23 cellular contexts compared by ENCODE assay signal in the genomic region with DNA sequence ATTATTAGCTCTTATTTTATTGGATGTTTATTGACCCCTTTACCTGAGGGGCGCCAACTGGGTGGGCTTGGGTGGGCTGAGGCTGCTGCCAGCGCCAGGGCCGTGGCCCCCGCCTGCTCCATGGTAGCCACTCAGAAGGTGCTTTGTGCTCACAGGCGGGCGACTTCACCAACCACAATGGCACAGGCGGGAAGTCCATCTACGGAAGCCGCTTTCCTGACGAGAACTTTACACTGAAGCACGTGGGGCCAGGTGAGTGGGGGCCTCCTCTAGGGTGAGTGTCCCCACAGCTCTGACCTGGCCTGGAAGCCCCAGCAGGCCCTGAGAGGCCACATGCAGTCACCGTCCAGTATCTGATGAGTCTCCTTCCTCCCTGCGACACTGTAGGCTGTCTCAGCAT.
"Had no signal": no experiment of that assay in that cellular context is flagged by ENCODE, and none has a peak within 500 bp of the region (broad histone marks: within the 10 kb centered on the region; RNA-seq: fewer than 3 reads in every experiment).

No MANE protein-coding gene starts in this region.

- H3K9me3 Mint-ChIP-seq: activated B cell treated with CpG ODN at 0.5 μM for 24 hours; activated naive CD8-positive, alpha-beta T cell treated with anti-CD3 and anti-CD28 coated beads for 36 hours; activated T-cell treated with anti-CD3 and anti-CD28 coated beads, Interleukin-2, amount 50 U/mL, for 24 hours; activated T-helper 17 cell treated with anti-CD3 and anti-CD28 coated beads, Interleukin-2, amount 50 U/mL, for 72 hours; effector memory CD8-positive, alpha-beta T cell; memory B cell; naive B cell; neural progenitor cell had no signal

- H3K4me3 Mint-ChIP-seq: activated B cell treated with CpG ODN at 0.5 μM for 24 hours; activated CD8-positive, alpha-beta T cell treated with anti-CD3 and anti-CD28 coated beads, Interleukin-2, amount 10 ng/mL, durations not matched to agents 7 days and 5 days; activated naive CD8-positive, alpha-beta T cell treated with anti-CD3 and anti-CD28 coated beads for 36 hours; activated T-helper 17 cell treated with anti-CD3 and anti-CD28 coated beads, Interleukin-2, amount 50 U/mL, for 72 hours; effector memory CD8-positive, alpha-beta T cell; memory B cell; neural progenitor cell; T-helper 17 cell had no signal

- H3K4me3 ChIP-seq: dorsolateral prefrontal cortex, gastrocnemius medialis, mucosa of descending colon, neural progenitor cell, transverse colon had no signal

- H3K27ac Mint-ChIP-seq: activated B cell treated with CpG ODN at 0.5 μM for 24 hours; activated naive CD8-positive, alpha-beta T cell treated with anti-CD3 and anti-CD28 coated beads for 36 hours; activated T-helper 17 cell treated with anti-CD3 and anti-CD28 coated beads, Interleukin-2, amount 50 U/mL, for 72 hours; memory B cell; neural progenitor cell; T-helper 17 cell had no signal

- H3K27me3 Mint-ChIP-seq: activated B cell treated with CpG ODN at 0.5 μM for 24 hours; activated naive CD8-positive, alpha-beta T cell treated with anti-CD3 and anti-CD28 coated beads for 36 hours; activated T-cell treated with anti-CD3 and anti-CD28 coated beads, Interleukin-2, amount 50 U/mL, for 24 hours; activated T-helper 17 cell treated with anti-CD3 and anti-CD28 coated beads, Interleukin-2, amount 50 U/mL, for 72 hours; effector memory CD8-positive, alpha-beta T cell; memory B cell; naive B cell; T-helper 17 cell had no signal

- DNase-seq: activated B cell treated with CpG ODN at 0.5 μM for 24 hours; activated CD4-positive, alpha-beta T cell treated with anti-CD3 and anti-CD28 coated beads for 4 hours; activated CD8-positive, alpha-beta T cell treated with anti-CD3 and anti-CD28 coated beads, Interleukin-2, amount 10 ng/mL, durations not matched to agents 7 days and 5 days; activated naive CD8-positive, alpha-beta T cell treated with anti-CD3 and anti-CD28 coated beads for 36 hours; activated T-cell treated with anti-CD3 and anti-CD28 coated beads, Interleukin-2, amount 50 U/mL, for 24 hours; central memory CD4-positive, alpha-beta T cell; effector memory CD8-positive, alpha-beta T cell; gastrocnemius medialis; hippocampal formation; left cardiac atrium; mucosa of descending colon; naive B cell; pancreas; right cardiac atrium; stimulated activated CD4-positive, alpha-beta T cell treated with anti-CD3 and anti-CD28 coated beads, Interleukin-1b, Interleukin-23, amount 100 ng/mL, for 48 hours; SW 1271; T-helper 17 cell; transverse colon had no signal

- H3K36me3 ChIP-seq: neural progenitor cell had no signal

- ATAC-seq: activated CD8-positive, alpha-beta T cell treated with anti-CD3 and anti-CD28 coated beads, Interleukin-2, amount 10 ng/mL, durations not matched to agents 7 days and 5 days; activated T-helper 17 cell treated with anti-CD3 and anti-CD28 coated beads, Interleukin-2, amount 50 U/mL, for 72 hours; effector memory CD8-positive, alpha-beta T cell; esophagus mucosa; gastrocnemius medialis; left cardiac atrium; mucosa of descending colon; pancreas; right cardiac atrium; T-helper 17 cell had no signal

- H3K27me3 ChIP-seq: dorsolateral prefrontal cortex, gastrocnemius medialis, neural progenitor cell, pancreas, transverse colon had no signal
